In the genomic region with DNA sequence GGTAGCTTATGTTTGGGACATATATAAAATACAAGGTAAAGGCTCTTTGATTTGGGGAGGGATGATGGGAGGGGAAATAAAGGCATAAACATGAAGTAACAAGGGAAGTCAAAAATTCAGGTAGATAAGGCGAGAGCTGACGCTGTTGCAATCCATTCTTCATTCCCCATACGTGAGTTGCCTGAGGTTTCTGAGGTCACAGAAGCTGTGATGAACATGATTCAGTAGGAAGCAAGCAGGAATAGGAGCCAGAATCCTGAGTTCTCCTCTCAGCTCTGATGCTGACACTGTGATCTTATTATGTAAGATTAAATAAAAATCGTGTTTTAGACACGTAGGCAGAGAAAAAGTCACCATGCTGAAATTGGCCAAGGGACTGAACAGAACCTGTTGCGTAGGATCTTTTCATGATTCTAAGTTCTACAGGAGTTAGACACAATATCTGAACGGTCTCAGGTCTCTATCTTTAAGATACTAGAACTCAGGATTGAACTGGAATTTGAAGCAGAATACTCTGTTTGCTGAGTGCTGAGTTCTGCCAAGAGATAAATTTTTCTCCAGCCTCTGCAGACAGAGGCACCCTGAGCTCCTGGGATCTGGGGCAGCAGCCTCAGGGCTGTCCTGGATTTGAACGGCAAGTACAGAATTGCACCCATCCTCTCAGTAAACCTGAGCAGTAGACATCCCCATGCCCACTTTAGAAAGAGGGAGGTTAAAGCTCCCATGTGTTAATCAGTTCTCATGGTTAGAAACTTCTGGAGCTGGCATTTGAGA, we compare ENCODE assay signal across 10 cellular contexts. TPM values are rescaled to one million over a fixed set of nuclear protein-coding genes. Genes with fewer than 3 reads are reported as not detected.
A peak's percentile ranks its signal among the peaks of the same experiment; 100 is the strongest.
DNase-seq lines count a peak whose midpoint lies in the region; ATAC-seq lines count a peak whose summit lies in the region.
"Had no signal": no experiment of that assay in that cellular context is flagged by ENCODE, and none has a peak within 500 bp of the region (broad histone marks: within the 10 kb centered on the region; RNA-seq: fewer than 3 reads in every experiment).

No MANE protein-coding gene starts in this region.

- no peaks in the 10 kb centered on the region for H3K27me3 Mint-ChIP-seq in activated T-helper 17 cell treated with anti-CD3 and anti-CD28 coated beads, Interleukin-2, amount 50 U/mL, for 72 hours
- H3K27me3 Mint-ChIP-seq: activated B cell treated with CpG ODN at 0.5 μM for 24 hours had no signal

- in situ Hi-C loops in KBM-7 (cut with MboI; ENCODE audit: low pct_unique_long_range_greater_than_20kb, low sequenced_read_pairs): no loop called here

- H3K4me1 Mint-ChIP-seq in activated T-helper 17 cell treated with anti-CD3 and anti-CD28 coated beads, Interleukin-2, amount 50 U/mL, for 72 hours: peaks cover 53% of the 10 kb centered on the region

- peaks cover 5% of the 10 kb centered on the region for H3K36me3 Mint-ChIP-seq in activated T-helper 17 cell treated with anti-CD3 and anti-CD28 coated beads, Interleukin-2, amount 50 U/mL, for 72 hours (ENCODE audit: low read depth)

- peak overlapping the region; percentile 91 for H3K4me3 Mint-ChIP-seq in activated T-helper 17 cell treated with anti-CD3 and anti-CD28 coated beads, Interleukin-2, amount 50 U/mL, for 72 hours

- peaks cover 3% of the 10 kb centered on the region for H3K9me3 Mint-ChIP-seq in activated T-helper 17 cell treated with anti-CD3 and anti-CD28 coated beads, Interleukin-2, amount 50 U/mL, for 72 hours

- DNase-seq in A172 (ENCODE audit: low spot score) (peak; percentile 85), EL (peak; percentile 76), left lobe of liver (ENCODE audit: low spot score) (peak; percentile 24), amygdala (lab: John Stamatoyannopoulos, UW) (no peak), KBM-7 (no peak), posterior cingulate gyrus (no peak)
- DNase-seq: activated B cell treated with CpG ODN at 0.5 μM for 24 hours, NCI-H82 had no signal

- intact Hi-C loops in posterior cingulate gyrus (cut with DNase I): no loop called here

- ATAC-seq in activated T-helper 17 cell treated with anti-CD3 and anti-CD28 coated beads, Interleukin-2, amount 50 U/mL, for 72 hours (replicated peaks): no peak
- ATAC-seq in left lobe of liver: peak; percentile 80
- ATAC-seq in HG03159 (IDR thresholded peaks at IDR 0.05; ENCODE audit: unreplicated experiment): no peak

- H3K27ac Mint-ChIP-seq in activated T-helper 17 cell treated with anti-CD3 and anti-CD28 coated beads, Interleukin-2, amount 50 U/mL, for 72 hours: peak overlapping the region; percentile 82

RNA-seq across cellular contexts. Expression of a gene that starts 21.0 kb away (rescaled TPM):
- 20.3 and 20.4 TPM in 2 replicates for total RNA-seq in A172 (2014; rRNA removed; shearing (Covaris generic))
- total RNA-seq in activated T-helper 17 cell treated with anti-CD3 and anti-CD28 coated beads, Interleukin-2, amount 50 U/mL, for 72 hours: 100 to 1,000 TPM; 163 to 201 TPM
- 27.3 TPM for total RNA-seq in left lobe of liver

Comparison
In these comparisons a context has a peak if more than half of its experiments do, and no peak if none do; other contexts are left out.
1. DNase-seq: peak in A172 (single experiment), EL (single experiment) and left lobe of liver (single experiment); none in amygdala (0 of 56), KBM-7 (single experiment) and posterior cingulate gyrus (0 of 10).